In the genomic region with DNA sequence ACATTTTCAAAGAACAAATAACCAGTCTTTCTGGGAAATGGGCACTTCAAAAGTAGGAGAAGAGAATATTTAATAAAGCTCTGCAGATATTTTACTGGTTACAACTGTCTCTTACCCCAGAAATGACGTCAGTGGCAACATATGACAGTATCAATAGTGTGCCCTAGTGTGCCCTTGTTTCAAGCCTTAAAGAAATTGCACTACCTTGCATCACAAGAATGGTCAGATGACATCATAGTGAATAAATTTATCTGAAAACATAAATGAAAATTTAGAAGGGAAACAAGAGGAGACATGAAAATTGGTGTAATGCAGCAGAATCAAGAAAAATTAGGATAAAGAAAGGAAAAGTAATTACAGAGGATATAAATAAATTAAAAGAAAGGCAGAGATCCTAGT, we compare ENCODE assay signal across 1 cellular context.
A peak's percentile ranks its signal among the peaks of the same experiment; 100 is the strongest.
TF ChIP-seq lines count a peak whose summit lies in the region.

No MANE protein-coding gene starts in this region.

TF ChIP-seq in HEK293, 187 proteins besides CTCF, POLR2A, EP300 and RAD21 (continued from another document):
- TF ChIP-seq, protein P1, sequence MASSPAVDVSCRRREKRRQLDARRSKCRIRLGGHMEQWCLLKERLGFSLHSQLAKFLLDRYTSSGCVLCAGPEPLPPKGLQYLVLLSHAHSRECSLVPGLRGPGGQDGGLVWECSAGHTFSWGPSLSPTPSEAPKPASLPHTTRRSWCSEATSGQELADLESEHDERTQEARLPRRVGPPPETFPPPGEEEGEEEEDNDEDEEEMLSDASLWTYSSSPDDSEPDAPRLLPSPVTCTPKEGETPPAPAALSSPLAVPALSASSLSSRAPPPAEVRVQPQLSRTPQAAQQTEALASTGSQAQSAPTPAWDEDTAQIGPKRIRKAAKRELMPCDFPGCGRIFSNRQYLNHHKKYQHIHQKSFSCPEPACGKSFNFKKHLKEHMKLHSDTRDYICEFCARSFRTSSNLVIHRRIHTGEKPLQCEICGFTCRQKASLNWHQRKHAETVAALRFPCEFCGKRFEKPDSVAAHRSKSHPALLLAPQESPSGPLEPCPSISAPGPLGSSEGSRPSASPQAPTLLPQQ (tag by site-specific recombination; IDR thresholded peaks at IDR 0.05): no peak
- peak; percentile 69 for TF ChIP-seq ZNF629 (tag by site-specific recombination; IDR thresholded peaks at IDR 0.05)
- TF ChIP-seq, protein P2, sequence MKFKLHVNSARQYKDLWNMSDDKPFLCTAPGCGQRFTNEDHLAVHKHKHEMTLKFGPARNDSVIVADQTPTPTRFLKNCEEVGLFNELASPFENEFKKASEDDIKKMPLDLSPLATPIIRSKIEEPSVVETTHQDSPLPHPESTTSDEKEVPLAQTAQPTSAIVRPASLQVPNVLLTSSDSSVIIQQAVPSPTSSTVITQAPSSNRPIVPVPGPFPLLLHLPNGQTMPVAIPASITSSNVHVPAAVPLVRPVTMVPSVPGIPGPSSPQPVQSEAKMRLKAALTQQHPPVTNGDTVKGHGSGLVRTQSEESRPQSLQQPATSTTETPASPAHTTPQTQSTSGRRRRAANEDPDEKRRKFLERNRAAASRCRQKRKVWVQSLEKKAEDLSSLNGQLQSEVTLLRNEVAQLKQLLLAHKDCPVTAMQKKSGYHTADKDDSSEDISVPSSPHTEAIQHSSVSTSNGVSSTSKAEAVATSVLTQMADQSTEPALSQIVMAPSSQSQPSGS (tag by site-specific recombination; IDR thresholded peaks at IDR 0.05; ENCODE audit: low read depth): peak; percentile 95
- peak; percentile 52; the same call in 1 of the 2 replicates for TF ChIP-seq ZBTB8A (tag by site-specific recombination; IDR thresholded peaks at IDR 0.05)
- TF ChIP-seq ZNF335 (tag by site-specific recombination; conservative IDR thresholded peaks at IDR 0.05): peak; percentile 41
- no peak for TF ChIP-seq ZNF514 (tag by site-specific recombination; IDR thresholded peaks at IDR 0.05)
- TF ChIP-seq ZBTB21 (tag by site-specific recombination; IDR thresholded peaks at IDR 0.05): peak; percentile 82
